In genomic region chr15:44426975-44427755, GRCh38 we compare ENCODE assay signal across 8 cellular contexts. TPM values are rescaled to one million over a fixed set of nuclear protein-coding genes. Genes with fewer than 3 reads are reported as not detected.
DNase-seq lines count a peak whose midpoint lies in the region; ATAC-seq, FAIRE-seq and TF ChIP-seq lines count a peak whose summit lies in the region.

Gene CTDSPL2, plus strand, starts transcription at chr15:44427629. Its CDS starts 31,386 bp downstream, at chr15:44459015.

- peak within 1 kb of the TSS; percentile 72 to 96 (median 86) for H3K27ac ChIP-seq in pancreas
- peak within 1 kb of the TSS; percentile 83 to 93 for H3K27ac ChIP-seq in tibial artery

- peak; percentile 87 for FAIRE-seq in pancreas (lab: Jason Lieb, UNC)

- ATAC-seq in HG02763 (IDR thresholded peaks at IDR 0.05; ENCODE audit: unreplicated experiment) (peak; percentile 92), Right ventricle myocardium inferior (peak; percentile 99), pancreas (peak; percentile 94 to 98 (median 94))

- intact Hi-C loops in Right ventricle myocardium inferior (cut with DNase I), result loop anchor here (1.0 to 2.0 kb wide), 2 partner anchors 109 to 138 kb away; partner anchors contain the start of gene GOLM2
- intact Hi-C loops in pancreas (cut with DNase I), result no loop called here
- intact Hi-C loops in tibial artery (cut with DNase I; ENCODE audit: low total_unique reads), result loop anchor here (5.0 kb wide), 1 partner anchor 140 kb away; the partner anchor contains the start of gene GOLM2

- no peaks in the 10 kb centered on the region for H3K36me3 ChIP-seq in pancreas
- peaks cover 0 to 4% (median 0%) of the 10 kb centered on the region in 3 donors for H3K36me3 ChIP-seq in tibial artery

- DNase-seq in NCI-H1417 (lab: John Stamatoyannopoulos, UW), result peak; percentile 95 to 98 (median 97)
- DNase-seq in SW 1271 (lab: John Stamatoyannopoulos, UW), result peak; percentile 84 to 96
- peak; percentile 84 for DNase-seq in activated naive CD8-positive, alpha-beta T cell treated with anti-CD3 and anti-CD28 coated beads, Interleukin-2, amount 50 U/mL, for 16 hours (ENCODE audit: low read depth, low spot score)
- DNase-seq in Right ventricle myocardium inferior (ENCODE audit: missing footprints), result peak; percentile 98
- peak; percentile 95 to 99 (median 98) for DNase-seq in pancreas
- peak; percentile 98 to 99 for DNase-seq in tibial artery

- peaks cover 3 to 20% (median 12%) of the 10 kb centered on the region in 3 donors for H3K4me1 ChIP-seq in pancreas
- peaks cover 0 to 42% (median 10%) of the 10 kb centered on the region in 4 donors for H3K4me1 ChIP-seq in tibial artery

- H3K27me3 ChIP-seq in pancreas (no peaks in the 10 kb centered on the region), tibial artery (no peaks in the 10 kb centered on the region)

- H3K9me3 ChIP-seq in pancreas, result no peaks in the 10 kb centered on the region
- H3K9me3 ChIP-seq in tibial artery, result no peaks in the 10 kb centered on the region

- H3K4me3 ChIP-seq in pancreas (peak within 1 kb of the TSS; percentile 62 to 92 (median 67)), tibial artery (peak within 1 kb of the TSS; percentile 65 to 84)

- WGBS in pancreas, 2 donors, result 0 to 1% methylated on average over 50 to 53 of the region's 53 CpGs

- TF ChIP-seq CTCF in GM12874 (IDR thresholded peaks at IDR 0.05; ENCODE audit: insufficient read depth, low read depth, low read length), result peak; percentile 35; the same call in 1 of the 2 replicates
- TF ChIP-seq CTCF in pancreas (IDR thresholded peaks at IDR 0.05), result peak in 1 of 4 donors; percentile 27
- peak; percentile 6 to 16 for TF ChIP-seq CTCF in tibial artery (IDR thresholded peaks at IDR 0.05)

RNA-seq across cellular contexts. Expression of gene CTDSPL2, which starts in this region (rescaled TPM):
- total RNA-seq in Right ventricle myocardium inferior (16.0 TPM), pancreas (10 to 100 TPM; 14.6 to 25.1 (median 15.4) TPM)
- polyA plus RNA-seq in pancreas, result 1 to 10 TPM; 2.7 to 4.2 TPM

Comparison
In these comparisons a context has a peak if more than half of its experiments do, and no peak if none do; other contexts are left out.
1. Peak in every context shown above with its lines: DNase-seq, ATAC-seq, H3K4me3 ChIP-seq and H3K27ac ChIP-seq.
2. intact Hi-C loops: an anchor here in Right ventricle myocardium inferior (1.0 to 2.0 kb wide) and tibial artery (5.0 kb wide); none called in pancreas.